ENCODE assay signal across 18 cellular contexts in the genomic region with DNA sequence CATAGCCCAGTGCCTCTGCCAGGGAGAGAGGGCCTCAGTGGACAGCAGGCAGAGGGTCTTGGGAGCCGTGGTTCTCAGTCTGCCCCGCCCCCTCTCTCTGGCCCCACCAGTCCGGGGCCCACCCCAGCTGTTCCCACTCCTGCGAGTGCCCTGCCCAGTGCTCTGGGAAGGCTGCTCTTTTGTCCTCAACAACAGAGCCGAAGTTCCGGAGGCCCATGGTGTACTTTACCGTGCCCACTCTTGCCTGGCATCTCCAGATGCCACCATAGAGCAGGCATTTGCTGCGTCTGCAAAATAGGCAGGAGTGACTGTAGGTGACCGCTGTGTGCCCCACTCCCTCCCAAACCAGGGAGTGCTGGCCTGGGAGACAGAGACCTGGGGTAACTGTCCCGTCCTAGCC. TPM values are rescaled to one million over a fixed set of nuclear protein-coding genes. Genes with fewer than 3 reads are reported as not detected.
DNase-seq lines count a peak whose midpoint lies in the region; ATAC-seq, FAIRE-seq and TF ChIP-seq lines count a peak whose summit lies in the region.
"Had no signal": no experiment of that assay in that cellular context is flagged by ENCODE, and none has a peak within 500 bp of the region (broad histone marks: within the 10 kb centered on the region; RNA-seq: fewer than 3 reads in every experiment).

No MANE protein-coding gene starts in this region.

- H3K9me3 ChIP-seq in HEK293 (ENCODE audit: control insufficient read depth, insufficient read depth, low read depth, low read length) = no peaks in the 10 kb centered on the region
- H3K9me3 ChIP-seq in kidney (ENCODE audit: control insufficient read depth in 1 of 2, low read length in 2 of 2) = no peaks in the 10 kb centered on the region
- no peaks in the 10 kb centered on the region for H3K9me3 ChIP-seq in psoas muscle
- H3K9me3 ChIP-seq: BLaER1 treated with 17β-estradiol and CSF1 and Interleukin-3, amounts not matched to agents 10 nM and 100 nM had no signal

- FAIRE-seq in kidney (lab: Jason Lieb, UNC) = no peak
- FAIRE-seq: H54 had no signal

- no peak overlapping the region for H3K4me3 ChIP-seq in HEK293 (ENCODE audit: low read depth, low read length)
- H3K4me3 ChIP-seq in kidney (ENCODE audit: low read length in 2 of 2) = no peak overlapping the region
- no peak overlapping the region for H3K4me3 ChIP-seq in psoas muscle
- H3K4me3 ChIP-seq: BLaER1 treated with 17β-estradiol and CSF1 and Interleukin-3, amounts not matched to agents 10 nM and 100 nM; GM23338 had no signal

- H3K27me3 ChIP-seq in psoas muscle (ENCODE audit: insufficient read depth in 3 of 3, low read length in 2 of 3) = peaks cover 0 to 11% (median 0%) of the 10 kb centered on the region in 3 donors

- H3K36me3 ChIP-seq in HEK293 (ENCODE audit: control insufficient read depth in 2 of 2, insufficient read depth in 1 of 2, low read length in 2 of 2) (no peaks in the 10 kb centered on the region), kidney (ENCODE audit: control insufficient read depth in 1 of 2, insufficient read depth in 2 of 2, low read length in 2 of 2) (no peaks in the 10 kb centered on the region), psoas muscle (ENCODE audit: insufficient read depth in 1 of 2, low read depth in 1 of 2) (no peaks in the 10 kb centered on the region)
- H3K36me3 ChIP-seq: BLaER1 treated with 17β-estradiol and CSF1 and Interleukin-3, amounts not matched to agents 10 nM and 100 nM had no signal

- no peak for ATAC-seq in Right ventricle myocardium superior (ENCODE audit: poor library complexity)
- no peak for ATAC-seq in left cardiac atrium
- no peak for ATAC-seq in psoas muscle
- no peak for ATAC-seq in HG03025 (IDR thresholded peaks at IDR 0.05; ENCODE audit: low FRiP score, unreplicated experiment)
- ATAC-seq: CD8-positive, alpha-beta T cell; GM23338 had no signal

- 59 to 64% (median 62%) methylated on average over 10 of the region's 10 CpGs for WGBS in psoas muscle, 3 donors

- H3K27ac ChIP-seq in HEK293 (ENCODE audit: extremely low read depth, low read depth, low read length) = no peak overlapping the region
- H3K27ac ChIP-seq in kidney (ENCODE audit: low read depth in 2 of 2, low read length in 2 of 2) = no peak overlapping the region
- H3K27ac ChIP-seq in psoas muscle = no peak overlapping the region
- H3K27ac ChIP-seq: BLaER1 treated with 17β-estradiol and CSF1 and Interleukin-3, amounts not matched to agents 10 nM and 100 nM had no signal

- no peak overlapping the region for H3K9ac ChIP-seq in kidney (ENCODE audit: low read length in 2 of 2)
- H3K9ac ChIP-seq: BLaER1 treated with 17β-estradiol and CSF1 and Interleukin-3, amounts not matched to agents 10 nM and 100 nM had no signal

- peak; percentile 20 for DNase-seq in Right ventricle myocardium superior
- DNase-seq in left cardiac atrium = no peak
- DNase-seq in kidney = peak; percentile 60
- peak; percentile 13 to 28 for DNase-seq in psoas muscle
- no peak for DNase-seq in stimulated activated CD4-positive, alpha-beta T cell treated with anti-CD3 and anti-CD28 coated beads, Interleukin-4, amount 100 ng/mL, for 4 hours
- no peak for DNase-seq in NCI-H748 treated with DMSO at 0.1 percent for 48 hours (lab: John Stamatoyannopoulos, UW)
- DNase-seq: 8988T; Calu3; CD8-positive, alpha-beta T cell; DMS79 treated with DMSO at 0.1 percent for 48 hours; GF-D8; HCEC 1CT; HFFc6 had no signal

- intact Hi-C loops in Right ventricle myocardium superior (cut with DNase I) = no loop called here
- intact Hi-C loops in left cardiac atrium (cut with DNase I) = no loop called here
- intact Hi-C loops in kidney (cut with DNase I) = loop anchor here (10.0 kb wide), 1 partner anchor 367 kb away; no protein-coding TSS in a partner anchor
- intact Hi-C loops in psoas muscle (cut with DNase I) = no loop called here

- CTCF ChIA-PET in HEK293 (lab: Yijun Ruan, JAX) = no interaction called here

- TF ChIP-seq CTCF in HEK293 (tag by site-specific recombination; IDR thresholded peaks at IDR 0.05) = no peak
- TF ChIP-seq CTCF in kidney (IDR thresholded peaks at IDR 0.05; ENCODE audit: borderline replicate concordance, extremely low read depth, insufficient read depth) = no peak
- TF ChIP-seq CTCF in psoas muscle (IDR thresholded peaks at IDR 0.05) = no peak

- H3K4me1 ChIP-seq in HEK293 (ENCODE audit: control insufficient read depth, insufficient read depth, low read length) (no peaks in the 10 kb centered on the region), kidney (ENCODE audit: control insufficient read depth in 1 of 2, insufficient read depth in 1 of 2, low read depth in 1 of 2, low read length in 2 of 2) (no peaks in the 10 kb centered on the region), psoas muscle (no peaks in the 10 kb centered on the region)

- POLR2A ChIA-PET in HEK293 (lab: Yijun Ruan, JAX) = no interaction called here

TF ChIP-seq in HEK293, 187 proteins besides CTCF, POLR2A, EP300 and RAD21:
- TF ChIP-seq ZBTB17 (tag by site-specific recombination; IDR thresholded peaks at IDR 0.05) = no peak
- no peak for TF ChIP-seq ZNF426 (tag by site-specific recombination; IDR thresholded peaks at IDR 0.05)
- no peak for TF ChIP-seq BCL11A (tag by site-specific recombination; IDR thresholded peaks at IDR 0.05; ENCODE audit: low read depth)
- TF ChIP-seq WT1 (tag by site-specific recombination; IDR thresholded peaks at IDR 0.05) = no peak
- TF ChIP-seq, protein P1, sequence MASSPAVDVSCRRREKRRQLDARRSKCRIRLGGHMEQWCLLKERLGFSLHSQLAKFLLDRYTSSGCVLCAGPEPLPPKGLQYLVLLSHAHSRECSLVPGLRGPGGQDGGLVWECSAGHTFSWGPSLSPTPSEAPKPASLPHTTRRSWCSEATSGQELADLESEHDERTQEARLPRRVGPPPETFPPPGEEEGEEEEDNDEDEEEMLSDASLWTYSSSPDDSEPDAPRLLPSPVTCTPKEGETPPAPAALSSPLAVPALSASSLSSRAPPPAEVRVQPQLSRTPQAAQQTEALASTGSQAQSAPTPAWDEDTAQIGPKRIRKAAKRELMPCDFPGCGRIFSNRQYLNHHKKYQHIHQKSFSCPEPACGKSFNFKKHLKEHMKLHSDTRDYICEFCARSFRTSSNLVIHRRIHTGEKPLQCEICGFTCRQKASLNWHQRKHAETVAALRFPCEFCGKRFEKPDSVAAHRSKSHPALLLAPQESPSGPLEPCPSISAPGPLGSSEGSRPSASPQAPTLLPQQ (tag by site-specific recombination; IDR thresholded peaks at IDR 0.05) = 0 out of 2 replicates have a peak, but pooled peaks have one; percentile 27
- TF ChIP-seq, protein P2, sequence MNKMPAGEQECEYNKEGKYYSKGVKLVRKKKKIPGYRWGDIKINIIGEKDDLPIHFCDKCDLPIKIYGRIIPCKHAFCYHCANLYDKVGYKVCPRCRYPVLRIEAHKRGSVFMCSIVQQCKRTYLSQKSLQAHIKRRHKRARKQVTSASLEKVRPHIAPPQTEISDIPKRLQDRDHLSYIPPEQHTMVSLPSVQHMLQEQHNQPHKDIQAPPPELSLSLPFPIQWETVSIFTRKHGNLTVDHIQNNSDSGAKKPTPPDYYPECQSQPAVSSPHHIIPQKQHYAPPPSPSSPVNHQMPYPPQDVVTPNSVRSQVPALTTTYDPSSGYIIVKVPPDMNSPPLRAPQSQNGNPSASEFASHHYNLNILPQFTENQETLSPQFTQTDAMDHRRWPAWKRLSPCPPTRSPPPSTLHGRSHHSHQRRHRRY (tag by site-specific recombination; IDR thresholded peaks at IDR 0.05) = no peak
- no peak for TF ChIP-seq ZNF157 (tag by site-specific recombination; IDR thresholded peaks at IDR 0.05)
- TF ChIP-seq YY1 (tag by site-specific recombination; IDR thresholded peaks at IDR 0.05) = no peak
- no peak for TF ChIP-seq ZNF211 (tag by site-specific recombination; IDR thresholded peaks at IDR 0.05; ENCODE audit: low read depth)

RNA-seq across cellular contexts. Expression of a gene that starts 29.3 kb away (rescaled TPM):
- total RNA-seq in Right ventricle myocardium superior = 142 TPM
- total RNA-seq in left cardiac atrium = 100 to 1,000 TPM; 103 to 116 TPM
- total RNA-seq in kidney = 90.1 TPM
- polyA plus RNA-seq in kidney (ENCODE audit: insufficient read depth, low read depth, low replicate concordance) = 371 TPM
- 100 to 1,000 TPM in 2 of 4 donors, 10 to 100 TPM in 2; 58.9 to 133 (median 95.2) TPM for total RNA-seq in psoas muscle
- polyA plus RNA-seq in psoas muscle = 10 to 100 TPM; 53.9 to 92.5 (median 78.3) TPM

Comparison
In these comparisons a context has a peak if more than half of its experiments do, and no peak if none do; other contexts are left out.
1. DNase-seq: peak in Right ventricle myocardium superior (single experiment), kidney (single experiment) and psoas muscle (2 of 2); none in left cardiac atrium (single experiment), stimulated activated CD4-positive, alpha-beta T cell treated with anti-CD3 and anti-CD28 coated beads, Interleukin-4, amount 100 ng/mL, for 4 hours (0 of 2) and NCI-H748 treated with DMSO at 0.1 percent for 48 hours (single experiment).